ENCODE assay signal across 13 cellular contexts in genomic region chr5:59793000-59793399, GRCh38.
DNase-seq lines count a peak whose midpoint lies in the region; ATAC-seq, FAIRE-seq and TF ChIP-seq lines count a peak whose summit lies in the region.
"Had no signal": no experiment of that assay in that cellular context is flagged by ENCODE, and none has a peak within 500 bp of the region (broad histone marks: within the 10 kb centered on the region; RNA-seq: fewer than 3 reads in every experiment).

No MANE protein-coding gene starts in this region.

- DNase-seq in LoVo (ENCODE audit: low spot score) (peak; percentile 20), bronchial epithelial cell (ENCODE audit: low read depth) (peak; percentile 96), left colon (peak; percentile 16 to 37), spleen (no peak), NCI-H2107 (lab: John Stamatoyannopoulos, UW) (no peak), cerebellum (ENCODE audit: low spot score) (no peak), mesendoderm (no peak)
- DNase-seq: AML-193, hippocampal formation, NCI-H1048, OCI-M1 had no signal

- no peak overlapping the region for H3K9ac ChIP-seq in mesendoderm (ENCODE audit: low read length)

- H3K23ac ChIP-seq in mesendoderm (ENCODE audit: low read length): no peak overlapping the region

- H3K4me1 ChIP-seq in ACC112 (ENCODE audit: control insufficient read depth, insufficient read depth, low read length, unreplicated experiment) (peaks cover 25% of the 10 kb centered on the region), spleen (peaks cover 0 to 33% (median 0%) of the 10 kb centered on the region in 6 donors), mesendoderm (ENCODE audit: control insufficient read depth, low read depth, low read length) (peaks cover 2% of the 10 kb centered on the region)
- H3K4me1 ChIP-seq: breast epithelium had no signal

- ATAC-seq in left colon: no peak

- H4K8ac ChIP-seq in mesendoderm (ENCODE audit: low read depth, low read length): no peak overlapping the region

- H3K4me3 ChIP-seq in ACC112 (ENCODE audit: low read depth, low read length) (no peak overlapping the region), bronchial epithelial cell (ENCODE audit: low read depth, low read length) (no peak overlapping the region), spleen (no peak overlapping the region), mesendoderm (ENCODE audit: low read length) (no peak overlapping the region)
- H3K4me3 ChIP-seq: breast epithelium had no signal

- no peaks in the 10 kb centered on the region for H3K79me1 ChIP-seq in mesendoderm (ENCODE audit: low read length)

- H3K36me3 ChIP-seq in ACC112 (ENCODE audit: insufficient read depth, low read length): no peaks in the 10 kb centered on the region
- H3K36me3 ChIP-seq in bronchial epithelial cell (ENCODE audit: control insufficient read depth, insufficient read depth, low read length): no peaks in the 10 kb centered on the region
- H3K36me3 ChIP-seq in spleen: no peaks in the 10 kb centered on the region
- H3K36me3 ChIP-seq in mesendoderm (ENCODE audit: control insufficient read depth, insufficient read depth, low read length): no peaks in the 10 kb centered on the region
- H3K36me3 ChIP-seq: breast epithelium had no signal

- H2BK15ac ChIP-seq in mesendoderm (replicated peaks; ENCODE audit: low read depth): no peak overlapping the region

- no peak overlapping the region for H3K4ac ChIP-seq in mesendoderm (ENCODE audit: low read depth, low read length)

- H2BK5ac ChIP-seq in mesendoderm (ENCODE audit: low read length): no peak overlapping the region

- H2AK5ac ChIP-seq in mesendoderm (ENCODE audit: low read length): no peak overlapping the region

- no peak for TF ChIP-seq POLR2A in spleen (IDR thresholded peaks at IDR 0.05)

- H2BK120ac ChIP-seq in mesendoderm (ENCODE audit: low read depth, low read length): no peak overlapping the region

- FAIRE-seq in bronchial epithelial cell (lab: Jason Lieb, UNC): no peak

- H4K5ac ChIP-seq in mesendoderm (ENCODE audit: low read length): no peak overlapping the region

- no peak overlapping the region for H3K4me2 ChIP-seq in mesendoderm (ENCODE audit: low read length)

- no peak overlapping the region for H3K56ac ChIP-seq in mesendoderm (ENCODE audit: low read length)

- no peak overlapping the region for H3K18ac ChIP-seq in mesendoderm (ENCODE audit: low read length)

- TF ChIP-seq CTCF in bronchial epithelial cell (IDR thresholded peaks at IDR 0.05; ENCODE audit: insufficient read depth, low read length, severe bottlenecking): no peak
- no peak for TF ChIP-seq CTCF in spleen (IDR thresholded peaks at IDR 0.05 in 8 of 11, conservative IDR thresholded peaks at IDR 0.05 in 3 of 11)

- H3K27ac ChIP-seq in ACC112 (ENCODE audit: low read depth, low read length): peak overlapping the region; percentile 73
- H3K27ac ChIP-seq in spleen: no peak overlapping the region
- no peak overlapping the region for H3K27ac ChIP-seq in mesendoderm (ENCODE audit: low read depth, low read length)
- H3K27ac ChIP-seq: breast epithelium had no signal

- H3K9me3 ChIP-seq in spleen: no peaks in the 10 kb centered on the region
- H3K9me3 ChIP-seq: breast epithelium had no signal

- H3K79me2 ChIP-seq in ACC112 (ENCODE audit: control insufficient read depth, insufficient read depth, low read length, unreplicated experiment) (no peaks in the 10 kb centered on the region), mesendoderm (ENCODE audit: control insufficient read depth, insufficient read depth, low read length) (no peaks in the 10 kb centered on the region)

- no peak overlapping the region for H2AFZ ChIP-seq in ACC112 (ENCODE audit: low read length, unreplicated experiment)

- intact Hi-C loops in left colon (cut with DNase I, micrococcal nuclease): loop anchor here in 1 of 2 donors (10.0 kb wide), 1 partner anchor 608 kb away; no protein-coding TSS in a partner anchor
- intact Hi-C loops in spleen (cut with DNase I; ENCODE audit: low total_unique reads): loop anchor here (10.0 kb wide), 1 partner anchor 1152 kb away; the partner anchor contains the start of genes ERCC8 and NDUFAF2

- H3K27me3 ChIP-seq in ACC112 (ENCODE audit: insufficient read depth, low read length) (no peaks in the 10 kb centered on the region), bronchial epithelial cell (ENCODE audit: control insufficient read depth, insufficient read depth, low read length) (no peaks in the 10 kb centered on the region), spleen (replicated peaks in 1 of 7) (no peaks in the 10 kb centered on the region), mesendoderm (ENCODE audit: insufficient read depth, low read length, poor library complexity) (no peaks in the 10 kb centered on the region)
- H3K27me3 ChIP-seq: breast epithelium had no signal

- WGBS in spleen, 5 donors: 73 to 90% (median 79%) methylated on average over 6 of the region's 6 CpGs
- WGBS in mesendoderm (ENCODE audit: extremely low coverage, insufficient coverage, low lambda C conversion rate): no CpG with 5 or more reads among the region's 6 CpGs

Comparison
In these comparisons a context has a peak if more than half of its experiments do, and no peak if none do; other contexts are left out.
1. DNase-seq: peak in LoVo (single experiment), bronchial epithelial cell (single experiment) and left colon (2 of 2); none in spleen (single experiment), NCI-H2107 (single experiment), cerebellum (single experiment) and mesendoderm (single experiment).